ENCODE assay signal across 1 cellular context in genomic region chr10:71337219-71337625, GRCh38.
TF ChIP-seq lines count a peak whose summit lies in the region.

No MANE protein-coding gene starts in this region.

TF ChIP-seq in GM23338, 12 proteins besides CTCF, POLR2A, EP300 and RAD21 (continued from another document):
- TF ChIP-seq ZNF462 (CRISPR knock-in tag; IDR thresholded peaks at IDR 0.05) (no peak), JUNB (IDR thresholded peaks at IDR 0.05; ENCODE audit: unreplicated experiment) (no peak), EZH2 (IDR thresholded peaks at IDR 0.05; ENCODE audit: low read depth, unreplicated experiment) (no peak), ZNF331 (CRISPR knock-in tag; IDR thresholded peaks at IDR 0.05; ENCODE audit: low read depth) (no peak), REST (IDR thresholded peaks at IDR 0.05; ENCODE audit: unreplicated experiment) (no peak), ETS1 (IDR thresholded peaks at IDR 0.05) (no peak), CREB1 (CRISPR knock-in tag; IDR thresholded peaks at IDR 0.05; ENCODE audit: low read depth) (no peak), EZH2phosphoT487 (IDR thresholded peaks at IDR 0.05; ENCODE audit: unreplicated experiment) (no peak), ZNF114 (CRISPR knock-in tag; IDR thresholded peaks at IDR 0.05) (no peak)
